Comparison of ENCODE assay signal across 1 cellular context in the genomic region with DNA sequence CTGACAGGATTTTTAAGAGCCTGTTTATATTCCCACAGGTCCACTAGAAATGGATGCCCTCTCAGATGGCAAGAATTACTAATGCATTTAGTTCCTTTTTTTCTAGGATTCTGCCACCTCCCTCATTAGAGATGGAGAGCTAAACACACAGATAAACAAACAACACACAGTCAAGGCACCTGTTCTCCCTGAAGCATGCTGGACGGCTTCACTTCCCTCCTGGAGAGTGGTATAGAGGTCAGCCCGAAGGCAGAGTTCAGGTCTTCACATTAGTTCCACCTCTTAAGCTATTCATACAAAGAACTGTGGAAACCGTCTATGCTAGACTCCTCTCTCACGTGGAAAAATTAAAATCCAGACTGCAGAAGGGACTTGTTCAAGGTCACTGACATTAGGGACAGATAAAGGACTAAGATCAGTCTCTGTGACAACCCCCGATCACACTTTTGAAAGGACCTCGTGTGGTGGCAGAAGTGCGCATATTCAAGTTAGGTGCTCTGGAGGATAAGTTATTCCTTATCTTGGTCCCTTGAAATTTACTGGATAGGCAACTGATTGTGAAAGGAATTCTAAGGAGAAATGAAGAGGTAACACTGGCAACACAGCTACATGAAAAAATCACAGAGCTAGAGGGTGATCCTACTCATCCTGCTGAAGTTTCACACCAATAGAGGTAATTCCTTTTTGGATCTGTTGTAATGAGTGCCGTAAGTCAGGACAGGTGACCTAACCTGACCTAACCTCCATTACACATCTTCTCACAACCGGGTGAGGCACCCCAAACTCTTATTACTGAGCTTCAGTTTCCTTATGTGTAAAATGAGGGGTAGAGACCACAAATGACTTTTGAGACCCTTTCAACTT.
TF ChIP-seq lines count a peak whose summit lies in the region.

No MANE protein-coding gene starts in this region.

TF ChIP-seq in IMR-90, 13 proteins besides CTCF, POLR2A, EP300 and RAD21 (continued from another document):
- no peak for TF ChIP-seq CEBPB (IDR thresholded peaks at IDR 0.05; ENCODE audit: low read depth, low read length)
TF ChIP-seq in IMR-90: peak in this region for 0.
